Comparison of ENCODE assay signal across 8 cellular contexts in the genomic region with DNA sequence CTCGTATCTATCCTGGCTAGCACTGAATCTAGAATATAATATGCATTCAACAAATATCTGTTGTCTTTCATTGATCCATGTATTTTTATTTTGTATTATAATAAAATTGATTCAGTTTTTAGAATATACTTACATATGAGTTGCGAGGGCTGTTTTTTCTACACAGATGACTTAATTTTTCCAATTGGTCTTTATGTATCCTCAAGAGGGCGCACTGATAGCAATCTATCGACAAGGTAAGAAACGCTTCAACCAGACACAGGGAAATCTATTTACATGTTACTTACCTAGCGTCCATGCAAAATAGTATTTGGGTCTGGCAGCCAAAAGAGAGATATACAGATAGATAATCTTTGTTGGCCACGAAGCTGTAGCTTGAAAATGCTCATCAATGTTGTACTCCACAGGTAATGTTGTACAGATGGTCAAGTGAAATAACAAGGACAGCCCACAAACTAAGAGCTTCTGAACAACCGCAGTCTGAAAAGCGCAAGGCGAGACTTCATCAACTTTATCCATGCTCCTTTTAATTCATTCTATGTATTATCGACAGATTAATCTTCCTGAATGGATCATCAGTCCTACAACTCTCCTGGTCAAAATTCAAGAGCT. TPM values are rescaled to one million over a fixed set of nuclear protein-coding genes. Genes with fewer than 3 reads are reported as not detected.
A peak's percentile ranks its signal among the peaks of the same experiment; 100 is the strongest.
DNase-seq lines count a peak whose midpoint lies in the region; ATAC-seq and TF ChIP-seq lines count a peak whose summit lies in the region.

No MANE protein-coding gene starts in this region.

- H3K4me1 Mint-ChIP-seq in CD8-positive, alpha-beta T cell (ENCODE audit: low read depth): no peaks in the 10 kb centered on the region

- peak; percentile 53 for TF ChIP-seq CTCF in CD8-positive, alpha-beta T cell (IDR thresholded peaks at IDR 0.05)
- peak; percentile 56 for TF ChIP-seq CTCF in cardiac fibroblast (IDR thresholded peaks at IDR 0.05; ENCODE audit: low read depth, low read length)

- H3K9ac ChIP-seq in mesendoderm (ENCODE audit: low read length): no peak overlapping the region

- CTCF ChIA-PET in CD8-positive, alpha-beta T cell (lab: Charles Lee): no interaction called here

- H3K4me3 Mint-ChIP-seq in CD8-positive, alpha-beta T cell: no peak overlapping the region

- no peaks in the 10 kb centered on the region for H3K9me3 Mint-ChIP-seq in CD8-positive, alpha-beta T cell

- WGBS in mesendoderm (ENCODE audit: extremely low coverage, insufficient coverage, low lambda C conversion rate): no CpG with 5 or more reads among the region's 11 CpGs

- H3K4ac ChIP-seq in mesendoderm (ENCODE audit: low read depth, low read length): no peak overlapping the region

- H3K9me3 ChIP-seq in CD8-positive, alpha-beta T cell (ENCODE audit: low read length): no peaks in the 10 kb centered on the region

- no peak overlapping the region for H2AK5ac ChIP-seq in mesendoderm (ENCODE audit: low read length)

- no peak overlapping the region for H4K8ac ChIP-seq in mesendoderm (ENCODE audit: low read depth, low read length)

- H3K36me3 Mint-ChIP-seq in CD8-positive, alpha-beta T cell: no peaks in the 10 kb centered on the region

- POLR2A ChIA-PET in CD8-positive, alpha-beta T cell (lab: Charles Lee): no interaction called here

- no peak overlapping the region for H4K5ac ChIP-seq in mesendoderm (ENCODE audit: low read length)

- no peaks in the 10 kb centered on the region for H3K27me3 ChIP-seq in CD8-positive, alpha-beta T cell (ENCODE audit: insufficient read depth, low read length)
- H3K27me3 ChIP-seq in mesendoderm (ENCODE audit: insufficient read depth, low read length, poor library complexity): no peaks in the 10 kb centered on the region

- H3K18ac ChIP-seq in mesendoderm (ENCODE audit: low read length): no peak overlapping the region

- no peak for ATAC-seq in CD8-positive, alpha-beta T cell
- ATAC-seq in GM21390 (IDR thresholded peaks at IDR 0.05; ENCODE audit: unreplicated experiment) (no peak), GM18867 (IDR thresholded peaks at IDR 0.05; ENCODE audit: unreplicated experiment) (no peak)

- H3K79me1 ChIP-seq in mesendoderm (ENCODE audit: low read length): no peaks in the 10 kb centered on the region

- H3K27ac Mint-ChIP-seq in CD8-positive, alpha-beta T cell: no peak overlapping the region

- H2BK15ac ChIP-seq in mesendoderm (replicated peaks; ENCODE audit: low read depth): no peak overlapping the region

- H3K4me3 ChIP-seq in CD8-positive, alpha-beta T cell (ENCODE audit: low read depth, low read length): no peak overlapping the region
- H3K4me3 ChIP-seq in cardiac fibroblast (replicated peaks in 1 of 2; ENCODE audit: low read depth in 2 of 2, low read length in 2 of 2) (no peak overlapping the region), mesendoderm (ENCODE audit: low read length) (no peak overlapping the region)

- no peaks in the 10 kb centered on the region for H3K36me3 ChIP-seq in CD8-positive, alpha-beta T cell (ENCODE audit: insufficient read depth, low read length)
- peaks cover 3% of the 10 kb centered on the region for H3K36me3 ChIP-seq in mesendoderm (ENCODE audit: control insufficient read depth, insufficient read depth, low read length)

- no peak overlapping the region for H2BK5ac ChIP-seq in mesendoderm (ENCODE audit: low read length)

- H3K4me2 ChIP-seq in mesendoderm (ENCODE audit: low read length): no peak overlapping the region

- DNase-seq in CD8-positive, alpha-beta T cell: no peak
- DNase-seq in HCEC 1CT (peak; percentile 59), NCI-H446 treated with DMSO at 0.1 percent for 48 hours (lab: John Stamatoyannopoulos, UW) (peak; percentile 50), cardiac fibroblast (ENCODE audit: low read depth in 2 of 2) (peak; percentile 75 to 81), mesendoderm (peak; percentile 63)
- DNase-seq in activated CD8-positive, alpha-beta memory T cell treated with anti-CD3 and anti-CD28 coated beads, Interleukin-2, amount 50 U/mL, for 4 hours: no peak

- H3K56ac ChIP-seq in mesendoderm (ENCODE audit: low read length): no peak overlapping the region

- no peaks in the 10 kb centered on the region for H3K4me1 ChIP-seq in CD8-positive, alpha-beta T cell (ENCODE audit: insufficient read depth, low read length)
- no peaks in the 10 kb centered on the region for H3K4me1 ChIP-seq in mesendoderm (ENCODE audit: control insufficient read depth, low read depth, low read length)

- H2BK120ac ChIP-seq in mesendoderm (ENCODE audit: low read depth, low read length): no peak overlapping the region

- H3K79me2 ChIP-seq in mesendoderm (ENCODE audit: control insufficient read depth, insufficient read depth, low read length): no peaks in the 10 kb centered on the region

- H3K27me3 Mint-ChIP-seq in CD8-positive, alpha-beta T cell (ENCODE audit: low read depth): peaks cover 2% of the 10 kb centered on the region

- no peak overlapping the region for H3K27ac ChIP-seq in CD8-positive, alpha-beta T cell (ENCODE audit: low read depth, low read length)
- no peak overlapping the region for H3K27ac ChIP-seq in mesendoderm (ENCODE audit: low read depth, low read length)

- intact Hi-C loops in CD8-positive, alpha-beta T cell (cut with DNase I, micrococcal nuclease): loop anchor here in 1 of 2 experiments (10.0 kb wide), 1 partner anchor 262 kb away; no protein-coding TSS in a partner anchor

- H3K23ac ChIP-seq in mesendoderm (ENCODE audit: low read length): no peak overlapping the region

RNA-seq across cellular contexts. Expression of a gene that starts 35.5 kb away (rescaled TPM):
- total RNA-seq in CD8-positive, alpha-beta T cell: 10 to 100 TPM; 26.2 to 28.8 TPM
- polyA plus RNA-seq in mesendoderm (2013, experiment 1 of 2): 14.0 TPM
- 13.7 TPM for polyA plus RNA-seq in mesendoderm (2013, experiment 2 of 2)

Comparison
In these comparisons a context has a peak if more than half of its experiments do, and no peak if none do; other contexts are left out.
1. DNase-seq: peak in HCEC 1CT (single experiment), NCI-H446 treated with DMSO at 0.1 percent for 48 hours (single experiment), cardiac fibroblast (2 of 2) and mesendoderm (single experiment); none in CD8-positive, alpha-beta T cell (0 of 7) and activated CD8-positive, alpha-beta memory T cell treated with anti-CD3 and anti-CD28 coated beads, Interleukin-2, amount 50 U/mL, for 4 hours (single experiment).